ENCODE assay signal across 8 cellular contexts in genomic region chrX:112841114-112841819, GRCh38. TPM values are rescaled to one million over a fixed set of nuclear protein-coding genes. Genes with fewer than 3 reads are reported as not detected.
DNase-seq lines count a peak whose midpoint lies in the region; ATAC-seq and TF ChIP-seq lines count a peak whose summit lies in the region.

No MANE protein-coding gene starts in this region.

- no peaks in the 10 kb centered on the region for H3K27me3 ChIP-seq in BE2C

- peaks cover 8% of the 10 kb centered on the region for H3K27me3 Mint-ChIP-seq in activated CD8-positive, alpha-beta T cell treated with anti-CD3 and anti-CD28 coated beads, Interleukin-2, amount 10 ng/mL, durations not matched to agents 7 days and 5 days (ENCODE audit: low read depth)
- H3K27me3 Mint-ChIP-seq in memory B cell = no peaks in the 10 kb centered on the region

- no peaks in the 10 kb centered on the region for H3K4me1 ChIP-seq in BE2C

- peak; percentile 93 for ATAC-seq in GM19351 (IDR thresholded peaks at IDR 0.05; ENCODE audit: unreplicated experiment)
- peak; percentile 93 for ATAC-seq in HG03469 (IDR thresholded peaks at IDR 0.05; ENCODE audit: unreplicated experiment)
- peak; percentile 98 for ATAC-seq in activated CD8-positive, alpha-beta T cell treated with anti-CD3 and anti-CD28 coated beads, Interleukin-2, amount 10 ng/mL, durations not matched to agents 7 days and 5 days
- peak; percentile 94 for ATAC-seq in memory B cell (ENCODE audit: low read depth)

- H3K36me3 ChIP-seq in BE2C = no peaks in the 10 kb centered on the region

- no peaks in the 10 kb centered on the region for H3K36me3 Mint-ChIP-seq in activated CD8-positive, alpha-beta T cell treated with anti-CD3 and anti-CD28 coated beads, Interleukin-2, amount 10 ng/mL, durations not matched to agents 7 days and 5 days (ENCODE audit: low read depth)
- no peaks in the 10 kb centered on the region for H3K36me3 Mint-ChIP-seq in memory B cell

- POLR2A ChIA-PET in activated CD8-positive, alpha-beta T cell treated with anti-CD3 and anti-CD28 coated beads, Interleukin-2, amount 10 ng/mL, durations not matched to agents 7 days and 5 days (lab: Charles Lee) = interaction anchor here (1.0 kb wide), 1 partner anchor 9 kb away, joined by 4 read pairs; no protein-coding TSS in a partner anchor

- DNase-seq in BE2C = peak; percentile 84
- DNase-seq in NCI-H526 (lab: John Stamatoyannopoulos, UW) = peak; percentile 35 to 72
- peak; percentile 77 for DNase-seq in activated CD8-positive, alpha-beta T cell treated with anti-CD3 and anti-CD28 coated beads, Interleukin-2, amount 10 ng/mL, durations not matched to agents 7 days and 5 days
- DNase-seq in effector CD8-positive, alpha-beta T cell (lab: John Stamatoyannopoulos, UW) = peak; percentile 61
- peak; percentile 62 to 68 for DNase-seq in memory B cell (ENCODE audit: low spot score in 2 of 2)
- DNase-seq in stimulated activated CD8-positive, alpha-beta memory T cell treated with anti-CD3 and anti-CD28 coated beads, Interleukin-12 subunit alpha, Interleukin-12 subunit beta, amount 100 ng/mL, for 1 hour (ENCODE audit: low read depth) = peak; percentile 52

- no peak for TF ChIP-seq CTCF in BE2C (IDR thresholded peaks at IDR 0.05; ENCODE audit: low read depth, low read length)

- CTCF ChIA-PET in activated CD8-positive, alpha-beta T cell treated with anti-CD3 and anti-CD28 coated beads, Interleukin-2, amount 10 ng/mL, durations not matched to agents 7 days and 5 days (lab: Charles Lee) = interaction anchor here (0.7 to 2.1 kb wide), 3 partner anchors 10 to 162 kb away, joined by 3 to 10 read pairs (median 6); partner anchors contain the start of gene LHFPL1

- H3K4me3 ChIP-seq in BE2C (ENCODE audit: low read depth, low read length) = peak overlapping the region; percentile 76

- H3K9me3 Mint-ChIP-seq in activated CD8-positive, alpha-beta T cell treated with anti-CD3 and anti-CD28 coated beads, Interleukin-2, amount 10 ng/mL, durations not matched to agents 7 days and 5 days (ENCODE audit: insufficient read depth) = no peaks in the 10 kb centered on the region
- H3K9me3 Mint-ChIP-seq in memory B cell = no peaks in the 10 kb centered on the region

- H3K9me3 ChIP-seq in BE2C = no peaks in the 10 kb centered on the region

- peaks cover 8% of the 10 kb centered on the region for H3K4me1 Mint-ChIP-seq in activated CD8-positive, alpha-beta T cell treated with anti-CD3 and anti-CD28 coated beads, Interleukin-2, amount 10 ng/mL, durations not matched to agents 7 days and 5 days (ENCODE audit: low read depth)
- peaks cover 7% of the 10 kb centered on the region for H3K4me1 Mint-ChIP-seq in memory B cell

- peak overlapping the region; percentile 83 for H3K4me3 Mint-ChIP-seq in activated CD8-positive, alpha-beta T cell treated with anti-CD3 and anti-CD28 coated beads, Interleukin-2, amount 10 ng/mL, durations not matched to agents 7 days and 5 days
- peak overlapping the region; percentile 96 for H3K4me3 Mint-ChIP-seq in memory B cell

- peak overlapping the region; percentile 25 for H3K27ac Mint-ChIP-seq in activated CD8-positive, alpha-beta T cell treated with anti-CD3 and anti-CD28 coated beads, Interleukin-2, amount 10 ng/mL, durations not matched to agents 7 days and 5 days
- no peak overlapping the region for H3K27ac Mint-ChIP-seq in memory B cell

RNA-seq across cellular contexts. Expression of gene AMOT, which starts 0.6 kb away (rescaled TPM):
- 5.0 TPM for polyA plus RNA-seq in BE2C (2012; ENCODE audit: insufficient read depth, insufficient read length, low read depth)
- total RNA-seq in activated CD8-positive, alpha-beta T cell treated with anti-CD3 and anti-CD28 coated beads, Interleukin-2, amount 10 ng/mL, durations not matched to agents 7 days and 5 days = under 1 TPM; 0.31 to 0.40 TPM

Comparison
In these comparisons a context has a peak if more than half of its experiments do, and no peak if none do; other contexts are left out.
1. Peak in every context shown above with its lines: DNase-seq, ATAC-seq and H3K4me3 ChIP-seq.